8 cellular contexts compared by ENCODE assay signal in the genomic region with DNA sequence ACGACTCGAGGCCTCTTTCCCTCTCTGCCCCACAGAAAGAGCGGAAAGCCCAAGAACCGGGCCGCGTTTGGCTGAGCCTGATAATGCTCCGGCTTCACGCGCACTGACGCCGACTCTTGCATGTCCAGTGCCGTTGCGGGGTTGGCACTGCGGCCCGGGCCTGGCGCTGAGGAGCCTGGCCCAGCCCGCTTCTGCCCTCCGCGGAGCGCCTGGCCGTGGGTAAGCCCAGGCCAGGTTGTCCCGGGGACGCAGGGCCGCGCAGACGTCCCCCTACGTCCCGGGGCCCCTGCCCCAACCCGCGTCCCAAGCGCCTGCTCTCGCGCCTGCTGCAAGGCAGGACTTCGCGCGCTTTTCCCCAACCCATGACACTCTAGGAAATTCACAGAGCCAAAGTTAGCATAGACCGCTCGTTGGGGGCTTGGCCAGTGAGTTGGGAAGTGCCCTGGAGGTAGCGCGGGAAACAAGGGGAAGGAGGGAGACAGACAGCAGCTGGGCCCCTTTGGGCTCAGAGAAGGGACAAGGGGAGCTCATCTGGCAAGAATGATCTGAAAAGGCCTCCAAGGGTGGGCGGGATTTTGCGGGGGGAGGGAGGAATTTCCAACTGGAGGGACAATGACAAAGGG. TPM values are rescaled to one million over a fixed set of nuclear protein-coding genes. Genes with fewer than 3 reads are reported as not detected.
DNase-seq lines count a peak whose midpoint lies in the region; ATAC-seq and TF ChIP-seq lines count a peak whose summit lies in the region.

No MANE protein-coding gene starts in this region.

- H3K4me1 ChIP-seq in PC-3 (ENCODE audit: insufficient read depth, low read length) = peaks cover 8% of the 10 kb centered on the region; the same call in 1 of the 2 replicates

- ATAC-seq in GM19463 (IDR thresholded peaks at IDR 0.05; ENCODE audit: unreplicated experiment) (peak; percentile 12), PC-3 (peak; percentile 65)

- DNase-seq in PC-3 (no peak), fibroblast of pulmonary artery (ENCODE audit: low read depth) (no peak), osteocyte (ENCODE audit: extremely low spot score, unreplicated experiment) (no peak), NCI-H345 treated with DMSO at 0.1 percent for 48 hours (lab: John Stamatoyannopoulos, UW; ENCODE audit: unreplicated experiment) (no peak), posterior cingulate gyrus (no peak), NCI-H446 treated with DMSO at 0.1 percent for 48 hours (lab: John Stamatoyannopoulos, UW) (no peak)
- DNase-seq in activated CD4-positive, alpha-beta T cell treated with anti-CD3 and anti-CD28 coated beads for 48 hours = no peak

- no peaks in the 10 kb centered on the region for H3K9me2 ChIP-seq in PC-3 (replicated peaks; ENCODE audit: low read length)

- no TSS peak for BruUV-seq in PC-3 (replicated peaks; lab: Mats Ljungman, UMichigan)

- no peak overlapping the region for H3K27ac Mint-ChIP-seq in osteocyte (ENCODE audit: unreplicated experiment)

- H3K36me3 ChIP-seq in PC-3 (ENCODE audit: low read depth, low read length) = no peaks in the 10 kb centered on the region; the same call in 1 of the 2 replicates

- CTCF ChIA-PET in PC-3 (lab: Charles Lee) = no interaction called here

- peaks cover 2% of the 10 kb centered on the region for H3K27me3 Mint-ChIP-seq in osteocyte (ENCODE audit: unreplicated experiment)

- H3K36me3 Mint-ChIP-seq in osteocyte (ENCODE audit: unreplicated experiment) = no peaks in the 10 kb centered on the region

- H3K9ac ChIP-seq in PC-3 (ENCODE audit: low read length) = no peak overlapping the region

- peaks cover 17% of the 10 kb centered on the region; the same call in 1 of the 2 replicates for H4K20me1 ChIP-seq in PC-3 (ENCODE audit: low read length)

- TF ChIP-seq CTCF in PC-3 (conservative IDR thresholded peaks at IDR 0.05; ENCODE audit: low read depth, low read length) = no peak
- no peak for TF ChIP-seq CTCF in fibroblast of pulmonary artery (IDR thresholded peaks at IDR 0.05; ENCODE audit: low read length, missing control alignments)
- no peak for TF ChIP-seq CTCF in osteocyte (IDR thresholded peaks at IDR 0.05)

- intact Hi-C loops in PC-3 (cut with micrococcal nuclease) (loop anchor here (5.0 kb wide), 1 partner anchor 424 kb away; no protein-coding TSS in a partner anchor), posterior cingulate gyrus (cut with DNase I) (loop anchor here (10.0 kb wide), 1 partner anchor 422 kb away; no protein-coding TSS in a partner anchor)

- no peak overlapping the region for H3K27ac ChIP-seq in PC-3 (ENCODE audit: low read length)

- H2AFZ ChIP-seq in PC-3 (ENCODE audit: low read length) = peak overlapping the region; percentile 80

- no peaks in the 10 kb centered on the region for H3K9me3 Mint-ChIP-seq in osteocyte (ENCODE audit: unreplicated experiment)

- H3K79me2 ChIP-seq in PC-3 (ENCODE audit: low read length) = peaks cover 41% of the 10 kb centered on the region

- peaks cover 16% of the 10 kb centered on the region for H3K4me1 Mint-ChIP-seq in osteocyte (ENCODE audit: unreplicated experiment)

- no peaks in the 10 kb centered on the region for H3K27me3 ChIP-seq in PC-3 (ENCODE audit: low read length)

- POLR2A ChIA-PET in PC-3 (lab: Charles Lee; ENCODE audit: unreplicated experiment) = no interaction called here

- no peaks in the 10 kb centered on the region for H3K9me3 ChIP-seq in PC-3 (ENCODE audit: low read length)

- H3F3A ChIP-seq in PC-3 (ENCODE audit: low read length, unreplicated experiment) = no peaks in the 10 kb centered on the region

- peak overlapping the region; percentile 85 for H3K4me2 ChIP-seq in PC-3 (ENCODE audit: low read length)

- H3K4me3 ChIP-seq in PC-3 (ENCODE audit: low read length) (peak overlapping the region; percentile 79), fibroblast of pulmonary artery (replicated peaks; ENCODE audit: low read depth, low read length) (peak overlapping the region; percentile 58)

- H3K4me3 Mint-ChIP-seq in osteocyte (ENCODE audit: unreplicated experiment) = peak overlapping the region; percentile 99

RNA-seq across cellular contexts. Expression of gene LRPAP1, which starts 0.6 kb away (rescaled TPM):
- 133 and 148 TPM in 2 replicates for total RNA-seq in PC-3 (2014; rRNA removed)
- total RNA-seq in osteocyte = 149 and 153 TPM in 2 replicates
